20 cellular contexts compared by ENCODE assay signal in the genomic region with DNA sequence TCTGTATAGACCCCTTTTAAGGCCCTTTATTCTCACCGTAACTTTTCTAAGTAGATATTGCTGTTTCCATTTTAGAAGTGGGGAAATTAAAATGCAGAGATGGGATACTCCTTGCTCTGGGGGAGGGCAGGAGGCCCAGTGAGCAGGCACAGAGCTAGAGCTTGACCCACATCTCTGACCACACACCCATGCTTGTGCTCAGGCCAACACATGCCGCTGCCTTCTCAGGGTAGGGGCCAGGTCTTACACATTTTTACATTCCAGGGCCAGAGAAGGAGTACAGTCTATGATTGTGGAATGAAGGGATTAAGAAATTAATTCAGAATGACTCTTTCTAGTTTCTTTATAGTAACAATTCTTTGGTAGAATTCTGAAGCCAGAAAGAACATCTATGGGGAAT.
"Had no signal": no experiment of that assay in that cellular context is flagged by ENCODE, and none has a peak within 500 bp of the region (broad histone marks: within the 10 kb centered on the region; RNA-seq: fewer than 3 reads in every experiment).

No MANE protein-coding gene starts in this region.

- H3K27me3 Mint-ChIP-seq: activated CD8-positive, alpha-beta T cell treated with anti-CD3 and anti-CD28 coated beads for 36 hours had no signal

- H3K9me3 Mint-ChIP-seq: activated CD8-positive, alpha-beta T cell treated with anti-CD3 and anti-CD28 coated beads for 36 hours; activated naive CD4-positive, alpha-beta T cell treated with anti-CD3 and anti-CD28 coated beads, Interleukin-2, amount 50 U/mL, for 24 hours; activated T-cell treated with anti-CD3 and anti-CD28 coated beads, Interleukin-2, amount 50 U/mL, for 4 hours; nephron; WTC11 had no signal

- H3K27me3 ChIP-seq: adrenal gland, brain microvascular endothelial cell, stomach, uterus had no signal

- H3K4me3 ChIP-seq: adrenal gland, lower lobe of right lung, stomach, thoracic aorta, uterus had no signal

- H3K9me3 ChIP-seq: adrenal gland, lower lobe of right lung, stomach, thoracic aorta, uterus had no signal

- H3K36me3 Mint-ChIP-seq: activated naive CD4-positive, alpha-beta T cell treated with anti-CD3 and anti-CD28 coated beads, Interleukin-2, amount 50 U/mL, for 24 hours; WTC11 had no signal

- H3K36me3 ChIP-seq: adrenal gland, brain microvascular endothelial cell, lower lobe of right lung, stomach, thoracic aorta, uterus had no signal

- H3K27ac Mint-ChIP-seq: activated CD8-positive, alpha-beta T cell treated with anti-CD3 and anti-CD28 coated beads for 36 hours; activated naive CD4-positive, alpha-beta T cell treated with anti-CD3 and anti-CD28 coated beads, Interleukin-2, amount 50 U/mL, for 24 hours; WTC11 had no signal

- H3K4me1 ChIP-seq: lower lobe of right lung, stomach, uterus had no signal

- ATAC-seq: activated CD8-positive, alpha-beta T cell treated with anti-CD3 and anti-CD28 coated beads for 36 hours; activated T-cell treated with anti-CD3 and anti-CD28 coated beads, Interleukin-2, amount 50 U/mL, for 4 hours; lower lobe of right lung; WTC11 had no signal

- DNase-seq: activated CD4-positive, alpha-beta T cell treated with anti-CD3 and anti-CD28 coated beads for 4 hours; activated CD8-positive, alpha-beta T cell treated with anti-CD3 and anti-CD28 coated beads for 36 hours; activated effector memory CD4-positive, alpha-beta T cell treated with anti-CD3 and anti-CD28 coated beads, Interleukin-2, amount 50 U/mL, for 16 hours; activated T-cell treated with anti-CD3 and anti-CD28 coated beads, Interleukin-2, amount 50 U/mL, for 4 hours; adrenal gland; brain microvascular endothelial cell; dermis blood vessel endothelial cell; erythroblast; glutamatergic neuron; kidney glomerular epithelial cell; lower lobe of right lung; stimulated activated CD4-positive, alpha-beta T cell treated with anti-CD3 and anti-CD28 coated beads, Interleukin-12 subunit alpha, Interleukin-12 subunit beta, amount 100 ng/mL, for 4 hours; stimulated activated CD4-positive, alpha-beta T cell treated with anti-CD3 and anti-CD28 coated beads, Interleukin-2, amount 100 ng/mL, for 24 hours; stomach; T-helper 2 cell; uterus had no signal

- H3K4me3 Mint-ChIP-seq: activated CD8-positive, alpha-beta T cell treated with anti-CD3 and anti-CD28 coated beads for 36 hours; activated naive CD4-positive, alpha-beta T cell treated with anti-CD3 and anti-CD28 coated beads, Interleukin-2, amount 50 U/mL, for 24 hours; activated T-cell treated with anti-CD3 and anti-CD28 coated beads, Interleukin-2, amount 50 U/mL, for 4 hours; nephron; WTC11 had no signal

- H3K27ac ChIP-seq: adrenal gland, brain microvascular endothelial cell, lower lobe of right lung, stomach, thoracic aorta, uterus had no signal

- H3K4me1 Mint-ChIP-seq: activated naive CD4-positive, alpha-beta T cell treated with anti-CD3 and anti-CD28 coated beads, Interleukin-2, amount 50 U/mL, for 24 hours had no signal
